In genomic region chr15:58440922-58441321, GRCh38 we compare ENCODE assay signal across 11 cellular contexts. TPM values are rescaled to one million over a fixed set of nuclear protein-coding genes. Genes with fewer than 3 reads are reported as not detected.
DNase-seq lines count a peak whose midpoint lies in the region; ATAC-seq and TF ChIP-seq lines count a peak whose summit lies in the region.
"Had no signal": no experiment of that assay in that cellular context is flagged by ENCODE, and none has a peak within 500 bp of the region (broad histone marks: within the 10 kb centered on the region; RNA-seq: fewer than 3 reads in every experiment).

No MANE protein-coding gene starts in this region.

- H3K18ac ChIP-seq in trophoblast cell (ENCODE audit: low read length): no peak overlapping the region

- no peak overlapping the region for H2AK5ac ChIP-seq in trophoblast cell (ENCODE audit: low read length)

- H3K27me3 ChIP-seq in Caco-2 (replicated peaks; ENCODE audit: control insufficient read depth, insufficient read depth, low read length) (no peaks in the 10 kb centered on the region), Peyer's patch (no peaks in the 10 kb centered on the region), trophoblast cell (ENCODE audit: insufficient read depth, low read length) (no peaks in the 10 kb centered on the region)

- no peak overlapping the region for H3K9ac ChIP-seq in trophoblast cell (ENCODE audit: low read length)

- WGBS in trophoblast cell (ENCODE audit: extremely low coverage, insufficient coverage, insufficient read length): no CpG with 5 or more reads among the region's 1 CpG

- peak overlapping the region; percentile 13 for H3K4me3 Mint-ChIP-seq in Caco-2 (ENCODE audit: unreplicated experiment)

- POLR2A ChIA-PET in Caco-2 (lab: Charles Lee): interaction anchor here (0.6 to 1.0 kb wide), 3 partner anchors 22 to 309 kb away, joined by 3 to 8 read pairs (median 4); no protein-coding TSS in a partner anchor

- H3K27me3 Mint-ChIP-seq in Caco-2 (ENCODE audit: insufficient read depth, unreplicated experiment): no peaks in the 10 kb centered on the region

- intact Hi-C loops in Caco-2 (cut with micrococcal nuclease; ENCODE audit: unreplicated experiment): loop anchor here (2.0 to 10.0 kb wide), 3 partner anchors 22 to 304 kb away; partner anchors contain the start of gene ADAM10

- no TSS peak for BruUV-seq in Caco-2 (replicated peaks; lab: Mats Ljungman, UMichigan)

- ATAC-seq in esophagus mucosa (peak; percentile 91), HG03354 (IDR thresholded peaks at IDR 0.05; ENCODE audit: poor library complexity, severe bottlenecking, unreplicated experiment) (no peak), GM18511 (IDR thresholded peaks at IDR 0.05; ENCODE audit: unreplicated experiment) (no peak), GM18502 (IDR thresholded peaks at IDR 0.05; ENCODE audit: poor library complexity, unreplicated experiment) (no peak)

- peak overlapping the region; percentile 57 for H2BK120ac ChIP-seq in trophoblast cell (ENCODE audit: insufficient read depth, low read length, poor library complexity)

- peaks cover 23% of the 10 kb centered on the region for H3K79me1 ChIP-seq in trophoblast cell (ENCODE audit: low read length)

- H4K8ac ChIP-seq in trophoblast cell (ENCODE audit: low read depth, low read length): peak overlapping the region; percentile 43

- no peaks in the 10 kb centered on the region for H3K79me2 ChIP-seq in trophoblast cell (ENCODE audit: control insufficient read depth, insufficient read depth, low read length, poor library complexity)

- no peak for TF ChIP-seq POLR2A in Peyer's patch (IDR thresholded peaks at IDR 0.05)

- peak overlapping the region; percentile 38 for H2BK12ac ChIP-seq in trophoblast cell (ENCODE audit: low read length)

- H2AFZ ChIP-seq in trophoblast cell (ENCODE audit: insufficient read depth, low read length, poor library complexity): no peak overlapping the region

- H3K27ac ChIP-seq in Peyer's patch (peak overlapping the region in 3 of 4 donors; percentile 55 to 74 (median 66)), trophoblast cell (ENCODE audit: low read depth, low read length) (peak overlapping the region; percentile 85)
- H3K27ac ChIP-seq: WERI-Rb-1 had no signal

- peak overlapping the region; percentile 51 for H3K27ac Mint-ChIP-seq in Caco-2 (ENCODE audit: unreplicated experiment)

- peaks cover 83% of the 10 kb centered on the region for H3K4me1 ChIP-seq in Caco-2
- peaks cover 0 to 30% (median 8%) of the 10 kb centered on the region in 4 donors for H3K4me1 ChIP-seq in Peyer's patch
- peaks cover 30 to 38% of the 10 kb centered on the region in 2 experiments for H3K4me1 ChIP-seq in trophoblast cell (ENCODE audit: control insufficient read depth in 1 of 2, insufficient read depth in 2 of 2, low read length in 2 of 2)

- H4K91ac ChIP-seq in trophoblast cell (ENCODE audit: low read depth, low read length): peak overlapping the region; percentile 64

- no peaks in the 10 kb centered on the region for H3K9me3 ChIP-seq in Caco-2
- H3K9me3 ChIP-seq in Peyer's patch: no peaks in the 10 kb centered on the region
- no peaks in the 10 kb centered on the region for H3K9me3 ChIP-seq in trophoblast cell (ENCODE audit: insufficient read depth, low read depth, low read length)

- H3K4ac ChIP-seq in trophoblast cell (ENCODE audit: low read depth, low read length): no peak overlapping the region

- H3K4me2 ChIP-seq in trophoblast cell (ENCODE audit: low read length): peak overlapping the region; percentile 8

- H3K4me3 ChIP-seq in Caco-2 (ENCODE audit: low read depth, low read length) (no peak overlapping the region), Peyer's patch (no peak overlapping the region), trophoblast cell (ENCODE audit: low read depth, low read length) (peak overlapping the region; percentile 8)

- H3K36me3 Mint-ChIP-seq in Caco-2 (ENCODE audit: insufficient read depth, unreplicated experiment): no peaks in the 10 kb centered on the region

- peaks cover 36% of the 10 kb centered on the region for H3K4me1 Mint-ChIP-seq in Caco-2 (ENCODE audit: low read depth, unreplicated experiment)

- H3K36me3 ChIP-seq in Caco-2 (ENCODE audit: control insufficient read depth, insufficient read depth, low read length) (no peaks in the 10 kb centered on the region), Peyer's patch (no peaks in the 10 kb centered on the region), trophoblast cell (ENCODE audit: control insufficient read depth in 1 of 2, insufficient read depth in 2 of 2, low read length in 2 of 2) (no peaks in the 10 kb centered on the region)
- H3K36me3 ChIP-seq: WERI-Rb-1 had no signal

- H3K9me3 Mint-ChIP-seq in Caco-2 (ENCODE audit: unreplicated experiment): no peaks in the 10 kb centered on the region

- CTCF ChIA-PET in Caco-2 (lab: Charles Lee): interaction anchor here (0.5 kb wide), 1 partner anchor 231 kb away, joined by 4 read pairs; no protein-coding TSS in a partner anchor

- peak; percentile 75 to 87 for DNase-seq in Caco-2
- peak in 2 of 3 donors; percentile 68 to 69 for DNase-seq in Peyer's patch
- DNase-seq in trophoblast cell: peak; percentile 76 to 77
- no peak for DNase-seq in C1 segment of cervical spinal cord (lab: John Stamatoyannopoulos, UW)
- DNase-seq: NCI-H510A; stimulated activated naive CD4-positive, alpha-beta T cell treated with Interleukin-2 at 50 U/mL for 16 hours; WERI-Rb-1 had no signal

- H4K12ac ChIP-seq in trophoblast cell (ENCODE audit: low read depth, low read length): no peak overlapping the region

- peak overlapping the region; percentile 80 for H2BK5ac ChIP-seq in trophoblast cell (ENCODE audit: low read depth, low read length, poor library complexity)

- H3K23ac ChIP-seq in trophoblast cell (ENCODE audit: low read length): no peak overlapping the region

- H3K14ac ChIP-seq in trophoblast cell (ENCODE audit: low read length): peak overlapping the region; percentile 53

- TF ChIP-seq CTCF in Caco-2 (IDR thresholded peaks at IDR 0.05; ENCODE audit: insufficient read depth in 1 of 2, low read depth in 1 of 2, low read length in 1 of 2, severe bottlenecking in 1 of 2, unreplicated experiment in 1 of 2) (no peak), Peyer's patch (IDR thresholded peaks at IDR 0.05) (no peak)

RNA-seq across cellular contexts. Expression of gene LIPC, which starts 9.1 kb away (rescaled TPM):
- total RNA-seq in Caco-2 (2022) (17.6 and 18.7 TPM in 2 replicates), Peyer's patch (1 to 10 TPM in 2 of 4 donors, under 1 TPM in 1, not detected in 1; 0.40 to 8.9 (median 1.0) TPM), esophagus mucosa (not detected)
- 0.05 and 0.07 TPM in 2 replicates for polyA plus RNA-seq in trophoblast cell (2013)

Comparison
In these comparisons a context has a peak if more than half of its experiments do, and no peak if none do; other contexts are left out.
1. DNase-seq: peak in Caco-2 (2 of 2), Peyer's patch (2 of 3) and trophoblast cell (2 of 2); none in C1 segment of cervical spinal cord (0 of 14).